Comparison of ENCODE assay signal across 22 cellular contexts in genomic region chr6:26202201-26202611, GRCh38.
DNase-seq lines count a peak whose midpoint lies in the region; ATAC-seq and TF ChIP-seq lines count a peak whose summit lies in the region.
"Had no signal": no experiment of that assay in that cellular context is flagged by ENCODE, and none has a peak within 500 bp of the region (broad histone marks: within the 10 kb centered on the region; RNA-seq: fewer than 3 reads in every experiment).

No MANE protein-coding gene starts in this region.

- no peak overlapping the region for H4K8ac ChIP-seq in IMR-90 (ENCODE audit: low read depth in 2 of 2, low read length in 2 of 2)

- POLR2A ChIA-PET in IMR-90 (lab: Charles Lee; ENCODE audit: unreplicated experiment) = no interaction called here
- POLR2A ChIA-PET in activated CD8-positive, alpha-beta T cell treated with anti-CD3 and anti-CD28 coated beads for 36 hours (lab: Charles Lee) = interaction anchor here (1.3 to 27.2 kb wide), 4 partner anchors 11 to 170 kb away, joined by 5 to 883 read pairs (median 66); a partner anchor contains a TSS

- no peak overlapping the region for H2AK9ac ChIP-seq in IMR-90 (replicated peaks; ENCODE audit: low read depth, low read length, poor library complexity)

- CTCF ChIA-PET in IMR-90 (lab: Yijun Ruan, JAX) = no interaction called here
- CTCF ChIA-PET in activated CD8-positive, alpha-beta T cell treated with anti-CD3 and anti-CD28 coated beads for 36 hours (lab: Charles Lee) = no interaction called here

- dilution Hi-C loops in IMR-90 (cut with HindIII; ENCODE audit: low sequenced_read_pairs, unreplicated experiment) = no loop called here

- no peaks in the 10 kb centered on the region for H3K9me3 Mint-ChIP-seq in activated CD8-positive, alpha-beta T cell treated with anti-CD3 and anti-CD28 coated beads for 36 hours
- no peaks in the 10 kb centered on the region for H3K9me3 Mint-ChIP-seq in neural crest cell

- no CpG with 5 or more reads among the region's 6 CpGs for whole genome bisulfite sequencing in IMR-90 (ENCODE audit: extremely low coverage in 2 of 2, insufficient read length in 1 of 2), 2 experiments

- no peak overlapping the region for H2BK15ac ChIP-seq in IMR-90 (ENCODE audit: low read depth, low read length)

- DNase-seq in NCI-H146 (lab: John Stamatoyannopoulos, UW) (peak; percentile 39), NCI-H146 treated with DMSO at 0.1 percent for 48 hours (lab: John Stamatoyannopoulos, UW; ENCODE audit: unreplicated experiment) (no peak), IMR-90 (no peak), neural crest cell (ENCODE audit: low read depth, low spot score) (no peak), germinal center (ENCODE audit: low spot score) (no peak), LoVo (ENCODE audit: low spot score) (no peak), G401 (ENCODE audit: low spot score) (no peak)
- DNase-seq in activated CD8-positive, alpha-beta T cell treated with anti-CD3 and anti-CD28 coated beads for 36 hours = no peak
- DNase-seq: activated CD8-positive, alpha-beta memory T cell treated with anti-CD3 and anti-CD28 coated beads, Interleukin-2, amount 50 U/mL, for 48 hours; activated effector memory CD4-positive, alpha-beta T cell treated with anti-CD3 and anti-CD28 coated beads, Interleukin-2, amount 50 U/mL, for 16 hours; amygdala; C1 segment of cervical spinal cord; DMS153; dorsolateral prefrontal cortex; erythroblast; KG1; left colon; NCI-H2081 treated with DMSO at 0.1 percent for 48 hours; psoas muscle; SHP77 treated with DMSO at 0.1 percent for 48 hours; T-helper 1 cell; upper lobe of left lung had no signal

- H3K9ac ChIP-seq in IMR-90 (ENCODE audit: low read depth, low read length) = no peak overlapping the region

- peaks cover 4% of the 10 kb centered on the region for H4K20me1 ChIP-seq in IMR-90 (ENCODE audit: insufficient read depth, low read length)

- TF ChIP-seq POLR2A in IMR-90 (IDR thresholded peaks at IDR 0.05; ENCODE audit: low read depth, low read length) = no peak

- no peak overlapping the region for H3K23ac ChIP-seq in IMR-90 (ENCODE audit: low read depth, low read length)

- BruUV-seq in IMR-90 (replicated peaks; lab: Mats Ljungman, UMichigan) = no TSS peak

- TF ChIP-seq RAD21 in IMR-90 (IDR thresholded peaks at IDR 0.05; ENCODE audit: low read length) = no peak

- H3K27me3 Mint-ChIP-seq in activated CD8-positive, alpha-beta T cell treated with anti-CD3 and anti-CD28 coated beads for 36 hours = no peaks in the 10 kb centered on the region
- peaks cover 26% of the 10 kb centered on the region for H3K27me3 Mint-ChIP-seq in neural crest cell (ENCODE audit: low read depth)

- H3K4me3 Mint-ChIP-seq in activated CD8-positive, alpha-beta T cell treated with anti-CD3 and anti-CD28 coated beads for 36 hours = no peak overlapping the region
- H3K4me3 Mint-ChIP-seq in neural crest cell = peak overlapping the region; percentile 32

- no peak overlapping the region for H2AFZ ChIP-seq in IMR-90 (replicated peaks; ENCODE audit: low read length, poor library complexity)

- no peak overlapping the region for H3K4me3 ChIP-seq in IMR-90 (ENCODE audit: insufficient read depth, low read depth, low read length)
- H3K4me3 ChIP-seq: dorsolateral prefrontal cortex, psoas muscle, upper lobe of left lung had no signal

- 0 out of 2 replicates have a peak overlapping the region, but pooled peaks have one; percentile 14 for H2AK5ac ChIP-seq in IMR-90 (ENCODE audit: low read depth, low read length)

- 0 out of 2 replicates have a peak overlapping the region, but pooled peaks have one; percentile 3 for H4K91ac ChIP-seq in IMR-90 (ENCODE audit: insufficient read depth, low read depth, low read length)

- H4K5ac ChIP-seq in IMR-90 (ENCODE audit: low read depth, low read length) = no peak overlapping the region

- H3K27me3 ChIP-seq in IMR-90 (ENCODE audit: control insufficient read depth, insufficient read depth, low read length) = no peaks in the 10 kb centered on the region
- H3K27me3 ChIP-seq: upper lobe of left lung had no signal

- H2BK120ac ChIP-seq in IMR-90 (ENCODE audit: low read depth, low read length) = peak overlapping the region; percentile 29; the same call in 1 of the 2 replicates

- no peak overlapping the region for H3K14ac ChIP-seq in IMR-90 (replicated peaks; ENCODE audit: low read depth, low read length)

- H3K36me3 Mint-ChIP-seq in activated CD8-positive, alpha-beta T cell treated with anti-CD3 and anti-CD28 coated beads for 36 hours (ENCODE audit: low read depth) = peaks cover 8% of the 10 kb centered on the region
- peaks cover 8% of the 10 kb centered on the region for H3K36me3 Mint-ChIP-seq in neural crest cell (ENCODE audit: low read depth)

- in situ Hi-C loops in IMR-90 (cut with MboI; ENCODE audit: low sequenced_read_pairs) (loop anchor here (25.0 kb wide), 1 partner anchor 1635 kb away; a partner anchor contains a TSS), G401 (cut with HindIII; ENCODE audit: low sequenced_read_pairs) (no loop called here)

- H2BK5ac ChIP-seq in IMR-90 (ENCODE audit: low read depth, low read length, poor library complexity, severe bottlenecking) = no peak overlapping the region

- H3K4me1 Mint-ChIP-seq in activated CD8-positive, alpha-beta T cell treated with anti-CD3 and anti-CD28 coated beads for 36 hours (ENCODE audit: low read depth) = peaks cover 15% of the 10 kb centered on the region
- H3K4me1 Mint-ChIP-seq in neural crest cell = peaks cover 42% of the 10 kb centered on the region

- no peaks in the 10 kb centered on the region for H3K9me3 ChIP-seq in IMR-90 (ENCODE audit: control insufficient read depth, insufficient read depth, low read length)
- H3K9me3 ChIP-seq: psoas muscle had no signal

- H3K56ac ChIP-seq in IMR-90 (ENCODE audit: extremely low read depth, insufficient read depth, low read length) = no peak overlapping the region

- no peak for ATAC-seq in IMR-90 (ENCODE audit: low read depth)
- no peak for ATAC-seq in activated CD8-positive, alpha-beta T cell treated with anti-CD3 and anti-CD28 coated beads for 36 hours
- ATAC-seq: left colon, psoas muscle had no signal

- H3K4ac ChIP-seq in IMR-90 (ENCODE audit: low read depth, low read length) = no peak overlapping the region; the same call in 1 of the 2 replicates

- no peak overlapping the region; the same call in 1 of the 2 replicates for H3K27ac ChIP-seq in IMR-90 (ENCODE audit: insufficient read depth, low read length)
- H3K27ac ChIP-seq: dorsolateral prefrontal cortex, psoas muscle, upper lobe of left lung had no signal

- H3K36me3 ChIP-seq in IMR-90 (ENCODE audit: control insufficient read depth, insufficient read depth, low read length) = no peaks in the 10 kb centered on the region
- H3K36me3 ChIP-seq: upper lobe of left lung had no signal

- H3K4me1 ChIP-seq in IMR-90 (ENCODE audit: control insufficient read depth, insufficient read depth, low read length) = no peaks in the 10 kb centered on the region; the same call in 1 of the 2 replicates
- H3K4me1 ChIP-seq: psoas muscle had no signal

- H2BK20ac ChIP-seq in IMR-90 (ENCODE audit: low read depth, low read length) = no peak overlapping the region

- peak overlapping the region; percentile 42 for H3K27ac Mint-ChIP-seq in activated CD8-positive, alpha-beta T cell treated with anti-CD3 and anti-CD28 coated beads for 36 hours
- no peak overlapping the region for H3K27ac Mint-ChIP-seq in neural crest cell (ENCODE audit: unreplicated experiment)

- H3K18ac ChIP-seq in IMR-90 (ENCODE audit: low read depth, low read length) = no peak overlapping the region

- no peak for TF ChIP-seq CTCF in IMR-90 (conservative IDR thresholded peaks at IDR 0.05; ENCODE audit: low read depth, low read length)
- no peak for TF ChIP-seq CTCF in activated CD8-positive, alpha-beta T cell treated with anti-CD3 and anti-CD28 coated beads for 36 hours (IDR thresholded peaks at IDR 0.05)
- TF ChIP-seq CTCF in neural crest cell (conservative IDR thresholded peaks at IDR 0.05) = no peak

- H3K79me1 ChIP-seq in IMR-90 (ENCODE audit: low read depth in 1 of 2, low read length in 2 of 2) = peaks cover 0 to 5% of the 10 kb centered on the region in 2 experiments; a peak in 2 of 4 replicates

- H3K9me1 ChIP-seq in IMR-90 (ENCODE audit: insufficient read depth, low read length) = no peaks in the 10 kb centered on the region

- intact Hi-C loops in IMR-90 (cut with micrococcal nuclease) = no loop called here
- intact Hi-C loops in activated CD8-positive, alpha-beta T cell treated with anti-CD3 and anti-CD28 coated beads for 36 hours (cut with micrococcal nuclease) = no loop called here

- no peak overlapping the region for H3K4me2 ChIP-seq in IMR-90 (ENCODE audit: low read depth, low read length)

TF ChIP-seq in IMR-90, 13 proteins besides CTCF, POLR2A, EP300 and RAD21 (continues in another document):
- TF ChIP-seq USF2 (IDR thresholded peaks at IDR 0.05; ENCODE audit: low read depth, low read length) (no peak), FOS (IDR thresholded peaks at IDR 0.05; ENCODE audit: low read depth, low read length) (no peak), MXI1 (IDR thresholded peaks at IDR 0.05; ENCODE audit: borderline replicate concordance, low read depth, low read length) (no peak), CHD1 (IDR thresholded peaks at IDR 0.05; ENCODE audit: low read depth, low read length) (no peak), MAZ (IDR thresholded peaks at IDR 0.05; ENCODE audit: borderline replicate concordance, low read depth, low read length) (no peak), SMC3 (IDR thresholded peaks at IDR 0.05; ENCODE audit: low read depth, low read length) (no peak), CEBPB (IDR thresholded peaks at IDR 0.05; ENCODE audit: low read depth, low read length) (no peak), BHLHE40 (IDR thresholded peaks at IDR 0.05; ENCODE audit: low read depth, low read length) (no peak), RCOR1 (IDR thresholded peaks at IDR 0.05; ENCODE audit: insufficient replicate concordance, low read length) (no peak), ELK1 (IDR thresholded peaks at IDR 0.05; ENCODE audit: borderline replicate concordance, low read depth, low read length) (no peak), MAFK (IDR thresholded peaks at IDR 0.05; ENCODE audit: low read depth, low read length) (no peak)
